1 cellular context compared by ENCODE assay signal in the genomic region with DNA sequence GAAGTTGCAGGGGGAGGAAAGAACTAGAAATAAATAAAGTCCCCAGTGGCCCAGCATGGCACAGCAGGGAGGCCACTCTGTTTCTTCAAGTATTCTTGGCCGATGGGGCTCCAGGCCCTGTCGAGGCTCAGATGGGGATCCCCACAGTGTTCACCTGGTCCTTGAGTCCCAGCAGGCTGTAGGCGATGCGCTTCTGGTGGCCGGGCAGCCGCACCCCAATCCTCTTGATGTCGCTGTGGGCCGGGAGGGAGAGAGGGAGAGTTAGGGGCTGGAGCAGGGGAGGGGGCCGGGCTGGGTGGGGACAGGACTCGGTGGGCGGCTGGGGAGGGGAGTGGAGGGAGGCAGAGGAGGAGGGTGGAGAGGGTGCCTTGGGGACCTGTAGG.
A peak's percentile ranks its signal among the peaks of the same experiment; 100 is the strongest.
TF ChIP-seq lines count a peak whose summit lies in the region.

No MANE protein-coding gene starts in this region.

TF ChIP-seq in HEK293, 187 proteins besides CTCF, POLR2A, EP300 and RAD21:
- TF ChIP-seq ZNF280D (tag by site-specific recombination; IDR thresholded peaks at IDR 0.05) (no peak), ZNF16 (tag by site-specific recombination; IDR thresholded peaks at IDR 0.05; ENCODE audit: low read depth) (no peak), ZNF600 (tag by site-specific recombination; IDR thresholded peaks at IDR 0.05) (0 out of 2 replicates have a peak, but pooled peaks have one; percentile 3), ZBTB49 (tag by site-specific recombination; IDR thresholded peaks at IDR 0.05; ENCODE audit: low read depth) (no peak), SP3 (tag by site-specific recombination; IDR thresholded peaks at IDR 0.05) (no peak), ZNF24 (tag by site-specific recombination; IDR thresholded peaks at IDR 0.05) (no peak), ZNF341 (tag by site-specific recombination; IDR thresholded peaks at IDR 0.05; ENCODE audit: low read depth) (0 out of 2 replicates have a peak, but pooled peaks have one; percentile 14), ZIC2 (tag by site-specific recombination; IDR thresholded peaks at IDR 0.05) (peak; percentile 74), ZNF707 (tag by site-specific recombination; IDR thresholded peaks at IDR 0.05) (no peak), YY1 (tag by site-specific recombination; IDR thresholded peaks at IDR 0.05) (no peak)
